Comparison of ENCODE assay signal across 25 cellular contexts in genomic region chr6:170449835-170450753, GRCh38.
A peak's percentile ranks its signal among the peaks of the same experiment; 100 is the strongest.
DNase-seq lines count a peak whose midpoint lies in the region; ATAC-seq, FAIRE-seq and TF ChIP-seq lines count a peak whose summit lies in the region.
"Had no signal": no experiment of that assay in that cellular context is flagged by ENCODE, and none has a peak within 500 bp of the region (broad histone marks: within the 10 kb centered on the region; RNA-seq: fewer than 3 reads in every experiment).

No MANE protein-coding gene starts in this region.

- no peak overlapping the region for H3K4me3 Mint-ChIP-seq in activated naive CD8-positive, alpha-beta T cell treated with anti-CD3 and anti-CD28 coated beads, Interleukin-2, amount 10 ng/mL, durations not matched to agents 7 days and 5 days
- no peak overlapping the region for H3K4me3 Mint-ChIP-seq in activated naive CD8-positive, alpha-beta T cell treated with anti-CD3 and anti-CD28 coated beads, Interleukin-2, amount 50 U/mL, for 24 hours
- no peak overlapping the region for H3K4me3 Mint-ChIP-seq in type B pancreatic cell
- H3K4me3 Mint-ChIP-seq: activated T-cell treated with anti-CD3 and anti-CD28 coated beads, Interleukin-2, amount 50 U/mL, for 4 hours; naive thymus-derived CD8-positive, alpha-beta T cell; stimulated activated memory B cell treated with anti-CD40 and anti-IgM and Interleukin-4, amounts not matched to agents 10 μg/mL and 1 μg/mL and 100 μg/mL, for 72 hours; T-helper 1 cell treated with Interleukin-12 subunit alpha and Interleukin-12 subunit beta and Interleukin-4 antibody, amounts not matched to agents 30 μg/mL and 1 μg/mL, for 36 hours had no signal

- DNase-seq in activated naive CD8-positive, alpha-beta T cell treated with anti-CD3 and anti-CD28 coated beads, Interleukin-2, amount 10 ng/mL, durations not matched to agents 7 days and 5 days = peak; percentile 69
- DNase-seq in activated naive CD8-positive, alpha-beta T cell treated with anti-CD3 and anti-CD28 coated beads, Interleukin-2, amount 50 U/mL, for 24 hours = no peak
- DNase-seq in bronchial epithelial cell (ENCODE audit: low read depth) = no peak
- DNase-seq in left kidney (ENCODE audit: low read depth, low spot score) = peak; percentile 47
- peak; percentile 78 for DNase-seq in type B pancreatic cell (ENCODE audit: extremely low spot score, unreplicated experiment)
- no peak for DNase-seq in H54 (ENCODE audit: insufficient read length, low spot score)
- DNase-seq in NCI-H1105 treated with DMSO at 0.1 percent for 48 hours (lab: John Stamatoyannopoulos, UW) = no peak
- DNase-seq: activated naive CD4-positive, alpha-beta T cell treated with Interleukin-2 at 50 U/mL for 16 hours; activated T-cell treated with anti-CD3 and anti-CD28 coated beads, Interleukin-2, amount 50 U/mL, for 4 hours; BE2C; DMS53; left colon; midbrain; NCI-H1105; NCI-H2081 treated with DMSO at 0.1 percent for 48 hours; ovary; stimulated activated CD4-positive, alpha-beta T cell treated with anti-CD3 and anti-CD28 coated beads, Interleukin-2, amount 100 ng/mL, for 48 hours had no signal

- TF ChIP-seq CTCF in bronchial epithelial cell (IDR thresholded peaks at IDR 0.05; ENCODE audit: insufficient read depth, low read length, severe bottlenecking) = no peak
- TF ChIP-seq CTCF in type B pancreatic cell (conservative IDR thresholded peaks at IDR 0.05) = no peak

- FAIRE-seq in bronchial epithelial cell (lab: Jason Lieb, UNC) = peak; percentile 55
- no peak for FAIRE-seq in H54 (lab: Jason Lieb, UNC)
- FAIRE-seq: G401.6 had no signal

- H3K9me3 Mint-ChIP-seq in activated naive CD8-positive, alpha-beta T cell treated with anti-CD3 and anti-CD28 coated beads, Interleukin-2, amount 10 ng/mL, durations not matched to agents 7 days and 5 days = no peaks in the 10 kb centered on the region
- H3K9me3 Mint-ChIP-seq in activated naive CD8-positive, alpha-beta T cell treated with anti-CD3 and anti-CD28 coated beads, Interleukin-2, amount 50 U/mL, for 24 hours = peaks cover 5% of the 10 kb centered on the region
- no peaks in the 10 kb centered on the region for H3K9me3 Mint-ChIP-seq in type B pancreatic cell
- H3K9me3 Mint-ChIP-seq: activated T-cell treated with anti-CD3 and anti-CD28 coated beads, Interleukin-2, amount 50 U/mL, for 4 hours; naive thymus-derived CD8-positive, alpha-beta T cell; T-helper 1 cell treated with Interleukin-12 subunit alpha and Interleukin-12 subunit beta and Interleukin-4 antibody, amounts not matched to agents 30 μg/mL and 1 μg/mL, for 36 hours had no signal

- H3K36me3 Mint-ChIP-seq in activated naive CD8-positive, alpha-beta T cell treated with anti-CD3 and anti-CD28 coated beads, Interleukin-2, amount 10 ng/mL, durations not matched to agents 7 days and 5 days = no peaks in the 10 kb centered on the region
- no peaks in the 10 kb centered on the region for H3K36me3 Mint-ChIP-seq in activated naive CD8-positive, alpha-beta T cell treated with anti-CD3 and anti-CD28 coated beads, Interleukin-2, amount 50 U/mL, for 24 hours (ENCODE audit: low read depth)
- no peaks in the 10 kb centered on the region for H3K36me3 Mint-ChIP-seq in type B pancreatic cell
- H3K36me3 Mint-ChIP-seq: naive thymus-derived CD8-positive, alpha-beta T cell; stimulated activated memory B cell treated with anti-CD40 and anti-IgM and Interleukin-4, amounts not matched to agents 10 μg/mL and 1 μg/mL and 100 μg/mL, for 72 hours had no signal

- no peaks in the 10 kb centered on the region for H3K27me3 ChIP-seq in bronchial epithelial cell (ENCODE audit: control insufficient read depth, insufficient read depth, low read length)
- H3K27me3 ChIP-seq: BE2C, dorsolateral prefrontal cortex, heart right ventricle, ovary had no signal

- peak; percentile 42 for ATAC-seq in activated naive CD8-positive, alpha-beta T cell treated with anti-CD3 and anti-CD28 coated beads, Interleukin-2, amount 10 ng/mL, durations not matched to agents 7 days and 5 days (ENCODE audit: low read depth)
- ATAC-seq in activated naive CD8-positive, alpha-beta T cell treated with anti-CD3 and anti-CD28 coated beads, Interleukin-2, amount 50 U/mL, for 24 hours = no peak
- ATAC-seq in HG03108 (IDR thresholded peaks at IDR 0.05; ENCODE audit: unreplicated experiment) = no peak
- ATAC-seq: activated T-cell treated with anti-CD3 and anti-CD28 coated beads, Interleukin-2, amount 50 U/mL, for 4 hours; left colon; naive thymus-derived CD8-positive, alpha-beta T cell; stimulated activated memory B cell treated with anti-CD40 and anti-IgM and Interleukin-4, amounts not matched to agents 10 μg/mL and 1 μg/mL and 100 μg/mL, for 72 hours had no signal

- no peak overlapping the region for H3K4me3 ChIP-seq in bronchial epithelial cell (ENCODE audit: low read depth, low read length)
- H3K4me3 ChIP-seq: dorsolateral prefrontal cortex, heart right ventricle, ovary, smooth muscle cell had no signal

- no peaks in the 10 kb centered on the region for H3K36me3 ChIP-seq in bronchial epithelial cell (ENCODE audit: control insufficient read depth, insufficient read depth, low read length)
- H3K36me3 ChIP-seq: BE2C, heart right ventricle, ovary had no signal

- H3K27me3 Mint-ChIP-seq in activated naive CD8-positive, alpha-beta T cell treated with anti-CD3 and anti-CD28 coated beads, Interleukin-2, amount 10 ng/mL, durations not matched to agents 7 days and 5 days = no peaks in the 10 kb centered on the region
- no peaks in the 10 kb centered on the region for H3K27me3 Mint-ChIP-seq in activated naive CD8-positive, alpha-beta T cell treated with anti-CD3 and anti-CD28 coated beads, Interleukin-2, amount 50 U/mL, for 24 hours
- peaks cover 5% of the 10 kb centered on the region for H3K27me3 Mint-ChIP-seq in type B pancreatic cell

- peaks cover 5% of the 10 kb centered on the region for H3K4me1 Mint-ChIP-seq in activated naive CD8-positive, alpha-beta T cell treated with anti-CD3 and anti-CD28 coated beads, Interleukin-2, amount 10 ng/mL, durations not matched to agents 7 days and 5 days
- peaks cover 12% of the 10 kb centered on the region for H3K4me1 Mint-ChIP-seq in activated naive CD8-positive, alpha-beta T cell treated with anti-CD3 and anti-CD28 coated beads, Interleukin-2, amount 50 U/mL, for 24 hours
- H3K4me1 Mint-ChIP-seq in type B pancreatic cell (ENCODE audit: unreplicated experiment) = peaks cover 37% of the 10 kb centered on the region
- H3K4me1 Mint-ChIP-seq: stimulated activated memory B cell treated with anti-CD40 and anti-IgM and Interleukin-4, amounts not matched to agents 10 μg/mL and 1 μg/mL and 100 μg/mL, for 72 hours had no signal

- H3K27ac Mint-ChIP-seq in activated naive CD8-positive, alpha-beta T cell treated with anti-CD3 and anti-CD28 coated beads, Interleukin-2, amount 10 ng/mL, durations not matched to agents 7 days and 5 days = peak overlapping the region; percentile 58
- H3K27ac Mint-ChIP-seq in activated naive CD8-positive, alpha-beta T cell treated with anti-CD3 and anti-CD28 coated beads, Interleukin-2, amount 50 U/mL, for 24 hours = no peak overlapping the region
- no peak overlapping the region for H3K27ac Mint-ChIP-seq in type B pancreatic cell
- H3K27ac Mint-ChIP-seq: naive thymus-derived CD8-positive, alpha-beta T cell; stimulated activated memory B cell treated with anti-CD40 and anti-IgM and Interleukin-4, amounts not matched to agents 10 μg/mL and 1 μg/mL and 100 μg/mL, for 72 hours; T-helper 1 cell treated with Interleukin-12 subunit alpha and Interleukin-12 subunit beta and Interleukin-4 antibody, amounts not matched to agents 30 μg/mL and 1 μg/mL, for 36 hours had no signal

- POLR2A ChIA-PET in activated naive CD8-positive, alpha-beta T cell treated with anti-CD3 and anti-CD28 coated beads, Interleukin-2, amount 10 ng/mL, durations not matched to agents 7 days and 5 days (lab: Charles Lee) = no interaction called here

- no peak for TF ChIP-seq POLR2A in H54 (IDR thresholded peaks at IDR 0.05; ENCODE audit: low read depth, low read length)

Comparison
In these comparisons a context has a peak if more than half of its experiments do, and no peak if none do; other contexts are left out.
1. DNase-seq: peak in activated naive CD8-positive, alpha-beta T cell treated with anti-CD3 and anti-CD28 coated beads, Interleukin-2, amount 10 ng/mL, durations not matched to agents 7 days and 5 days (single experiment), left kidney (single experiment) and type B pancreatic cell (single experiment); none in activated naive CD8-positive, alpha-beta T cell treated with anti-CD3 and anti-CD28 coated beads, Interleukin-2, amount 50 U/mL, for 24 hours (single experiment), bronchial epithelial cell (single experiment), H54 (single experiment) and NCI-H1105 treated with DMSO at 0.1 percent for 48 hours (single experiment).